21 cellular contexts compared by ENCODE assay signal in the genomic region with DNA sequence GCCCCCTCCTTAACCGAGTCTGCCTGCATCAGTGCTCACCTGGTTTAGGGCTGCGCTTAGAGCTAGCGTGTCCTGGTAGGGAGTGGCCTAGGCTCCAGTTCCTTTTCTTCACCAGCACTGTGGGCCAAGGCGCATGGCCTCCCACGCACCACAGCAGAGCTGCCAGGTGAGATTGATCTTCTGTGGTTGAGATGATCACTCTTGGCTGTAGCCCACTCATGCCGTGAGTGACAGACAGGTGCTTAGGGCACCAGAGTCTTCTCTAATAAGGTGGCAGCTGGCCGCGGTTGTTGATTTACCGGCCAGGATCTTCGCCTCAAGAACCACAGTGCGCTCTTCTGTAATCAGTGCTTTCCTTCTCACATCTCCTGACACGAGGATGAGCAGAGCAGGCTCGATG.
"Had no signal": no experiment of that assay in that cellular context is flagged by ENCODE, and none has a peak within 500 bp of the region (broad histone marks: within the 10 kb centered on the region; RNA-seq: fewer than 3 reads in every experiment).

No MANE protein-coding gene starts in this region.

- H3K4me1 ChIP-seq: gastrocnemius medialis, left lung, pancreas, upper lobe of right lung had no signal

- H3K9me3 Mint-ChIP-seq: activated naive CD4-positive, alpha-beta T cell treated with anti-CD3 and anti-CD28 coated beads, Interleukin-2, amount 50 U/mL, for 24 hours; activated T-cell treated with anti-CD3 and anti-CD28 coated beads, Interleukin-2, amount 50 U/mL, for 4 hours; naive B cell; neural progenitor cell; stimulated activated effector memory CD8-positive, alpha-beta T cell treated with anti-CD3 and anti-CD28 coated beads, Interleukin-12 subunit alpha, Interleukin-12 subunit beta, amount 100 ng/mL, for 72 hours had no signal

- FAIRE-seq: colon, islet of Langerhans, pancreas had no signal

- H3K27me3 Mint-ChIP-seq: activated CD8-positive, alpha-beta memory T cell treated with anti-CD3 and anti-CD28 coated beads, Interleukin-2, amount 10 ng/mL, durations not matched to agents 7 days and 5 days; activated naive CD4-positive, alpha-beta T cell treated with anti-CD3 and anti-CD28 coated beads, Interleukin-2, amount 50 U/mL, for 24 hours; naive B cell had no signal

- H3K36me3 ChIP-seq: gastrocnemius medialis, left lung, neural progenitor cell, pancreas, upper lobe of right lung had no signal

- ATAC-seq: activated CD8-positive, alpha-beta memory T cell treated with anti-CD3 and anti-CD28 coated beads, Interleukin-2, amount 10 ng/mL, durations not matched to agents 7 days and 5 days; activated T-cell treated with anti-CD3 and anti-CD28 coated beads, Interleukin-2, amount 50 U/mL, for 4 hours; gastrocnemius medialis; heart right ventricle; left lung; pancreas; stimulated activated effector memory CD8-positive, alpha-beta T cell treated with anti-CD3 and anti-CD28 coated beads, Interleukin-12 subunit alpha, Interleukin-12 subunit beta, amount 100 ng/mL, for 72 hours; upper lobe of right lung had no signal

- H3K4me1 Mint-ChIP-seq: activated CD8-positive, alpha-beta memory T cell treated with anti-CD3 and anti-CD28 coated beads, Interleukin-2, amount 10 ng/mL, durations not matched to agents 7 days and 5 days; activated naive CD4-positive, alpha-beta T cell treated with anti-CD3 and anti-CD28 coated beads, Interleukin-2, amount 50 U/mL, for 24 hours; naive B cell; stimulated activated effector memory CD8-positive, alpha-beta T cell treated with anti-CD3 and anti-CD28 coated beads, Interleukin-12 subunit alpha, Interleukin-12 subunit beta, amount 100 ng/mL, for 72 hours had no signal

- H2AFZ ChIP-seq: neural progenitor cell had no signal

- H3K4me3 ChIP-seq: gastrocnemius medialis, heart right ventricle, left lung, neural progenitor cell, pancreas, thoracic aorta, upper lobe of right lung had no signal

- H3K27ac Mint-ChIP-seq: activated CD8-positive, alpha-beta memory T cell treated with anti-CD3 and anti-CD28 coated beads, Interleukin-2, amount 10 ng/mL, durations not matched to agents 7 days and 5 days; activated naive CD4-positive, alpha-beta T cell treated with anti-CD3 and anti-CD28 coated beads, Interleukin-2, amount 50 U/mL, for 24 hours; naive B cell; neural progenitor cell; stimulated activated effector memory CD8-positive, alpha-beta T cell treated with anti-CD3 and anti-CD28 coated beads, Interleukin-12 subunit alpha, Interleukin-12 subunit beta, amount 100 ng/mL, for 72 hours had no signal

- H3K27me3 ChIP-seq: gastrocnemius medialis, heart right ventricle, left lung, neural progenitor cell, pancreas, upper lobe of right lung had no signal

- H3K4me2 ChIP-seq: neural progenitor cell had no signal

- DNase-seq: activated CD4-positive, alpha-beta T cell treated with anti-CD3 and anti-CD28 coated beads, Interleukin-2, amount 50 U/mL, for 48 hours; activated CD8-positive, alpha-beta memory T cell treated with anti-CD3 and anti-CD28 coated beads, Interleukin-2, amount 10 ng/mL, durations not matched to agents 7 days and 5 days; activated effector memory CD4-positive, alpha-beta T cell treated with anti-CD3 and anti-CD28 coated beads, Interleukin-2, amount 50 U/mL, for 16 hours; activated T-cell treated with anti-CD3 and anti-CD28 coated beads, Interleukin-2, amount 50 U/mL, for 4 hours; erythroblast; gastrocnemius medialis; heart right ventricle; left lung; mammary epithelial cell; naive B cell; pancreas; stimulated activated CD4-positive, alpha-beta T cell treated with anti-CD3 and anti-CD28 coated beads, Interleukin-12 subunit alpha, Interleukin-12 subunit beta, amount 100 ng/mL, for 4 hours; stimulated activated CD4-positive, alpha-beta T cell treated with anti-CD3 and anti-CD28 coated beads, Interleukin-2, amount 100 ng/mL, for 24 hours; upper lobe of right lung had no signal

- H3K4me3 Mint-ChIP-seq: activated CD8-positive, alpha-beta memory T cell treated with anti-CD3 and anti-CD28 coated beads, Interleukin-2, amount 10 ng/mL, durations not matched to agents 7 days and 5 days; activated naive CD4-positive, alpha-beta T cell treated with anti-CD3 and anti-CD28 coated beads, Interleukin-2, amount 50 U/mL, for 24 hours; activated T-cell treated with anti-CD3 and anti-CD28 coated beads, Interleukin-2, amount 50 U/mL, for 4 hours; naive B cell; neural progenitor cell; stimulated activated effector memory CD8-positive, alpha-beta T cell treated with anti-CD3 and anti-CD28 coated beads, Interleukin-12 subunit alpha, Interleukin-12 subunit beta, amount 100 ng/mL, for 72 hours had no signal

- H3K27ac ChIP-seq: gastrocnemius medialis, heart right ventricle, left lung, neural progenitor cell, pancreas, thoracic aorta, upper lobe of right lung, VCaP had no signal

- H3K36me3 Mint-ChIP-seq: activated CD8-positive, alpha-beta memory T cell treated with anti-CD3 and anti-CD28 coated beads, Interleukin-2, amount 10 ng/mL, durations not matched to agents 7 days and 5 days; activated naive CD4-positive, alpha-beta T cell treated with anti-CD3 and anti-CD28 coated beads, Interleukin-2, amount 50 U/mL, for 24 hours; naive B cell; neural progenitor cell; stimulated activated effector memory CD8-positive, alpha-beta T cell treated with anti-CD3 and anti-CD28 coated beads, Interleukin-12 subunit alpha, Interleukin-12 subunit beta, amount 100 ng/mL, for 72 hours had no signal
